Comparison of ENCODE assay signal across 1 cellular context in the genomic region with DNA sequence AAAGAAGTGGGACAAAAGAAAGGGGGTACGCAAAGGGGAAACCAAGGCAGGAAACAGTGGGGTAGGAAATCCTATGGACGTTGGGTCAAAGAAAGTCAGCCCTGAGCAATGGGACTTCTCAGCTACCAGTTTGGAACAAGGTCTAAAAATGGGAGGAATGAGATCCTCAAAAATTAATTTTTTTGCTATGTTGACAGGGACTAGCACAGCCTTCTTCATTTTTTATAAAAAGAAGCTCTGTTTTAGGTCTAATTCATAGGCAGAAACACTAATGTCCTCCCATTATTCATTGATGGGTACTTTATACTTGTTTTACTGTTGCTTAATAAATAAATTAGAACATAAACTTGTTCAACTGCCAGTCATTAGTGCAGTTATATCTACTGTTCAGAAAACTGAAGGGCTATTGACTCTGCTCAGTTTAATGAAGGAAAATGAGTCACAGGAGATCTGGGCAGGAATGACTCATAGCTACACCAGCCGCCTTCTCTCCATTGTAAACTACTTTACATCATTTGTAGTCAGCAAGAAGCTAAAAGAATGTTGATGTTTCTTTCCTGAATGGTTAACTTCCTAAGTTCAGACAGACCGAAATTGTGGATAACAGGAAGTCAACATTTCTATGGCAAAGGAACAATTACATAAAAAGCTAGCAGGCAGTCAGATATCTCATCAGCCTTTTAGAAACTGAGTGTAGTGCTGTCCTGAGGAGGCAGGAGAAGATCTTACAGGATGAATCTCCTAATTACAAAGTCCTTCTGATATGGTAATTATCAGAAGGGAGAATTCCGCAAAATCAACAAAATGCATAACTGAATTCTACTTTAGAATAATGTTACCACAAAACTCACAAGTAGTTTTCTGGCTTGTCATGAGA.
TF ChIP-seq lines count a peak whose summit lies in the region.

No MANE protein-coding gene starts in this region.

TF ChIP-seq in SK-N-SH treated with all-trans-retinoic acid at 6 μM for 48 hours, 23 proteins besides CTCF, POLR2A, EP300 and RAD21 (continued from another document):
- no peak for TF ChIP-seq CSRNP3 (CRISPR knock-in tag; IDR thresholded peaks at IDR 0.05)
- TF ChIP-seq ZFP30 (CRISPR knock-in tag; IDR thresholded peaks at IDR 0.05), result no peak
- no peak for TF ChIP-seq ARNTL (CRISPR knock-in tag; IDR thresholded peaks at IDR 0.05; ENCODE audit: borderline replicate concordance, low read depth)
- peak; percentile 70; the same call in 1 of the 2 replicates for TF ChIP-seq ZC3H10 (CRISPR knock-in tag; IDR thresholded peaks at IDR 0.05)
- no peak for TF ChIP-seq RARB (CRISPR knock-in tag; IDR thresholded peaks at IDR 0.05)
- TF ChIP-seq TOX (CRISPR knock-in tag; IDR thresholded peaks at IDR 0.05; ENCODE audit: borderline replicate concordance), result no peak
- TF ChIP-seq ZFP3 (CRISPR knock-in tag; IDR thresholded peaks at IDR 0.05), result no peak
- TF ChIP-seq, protein P1, sequence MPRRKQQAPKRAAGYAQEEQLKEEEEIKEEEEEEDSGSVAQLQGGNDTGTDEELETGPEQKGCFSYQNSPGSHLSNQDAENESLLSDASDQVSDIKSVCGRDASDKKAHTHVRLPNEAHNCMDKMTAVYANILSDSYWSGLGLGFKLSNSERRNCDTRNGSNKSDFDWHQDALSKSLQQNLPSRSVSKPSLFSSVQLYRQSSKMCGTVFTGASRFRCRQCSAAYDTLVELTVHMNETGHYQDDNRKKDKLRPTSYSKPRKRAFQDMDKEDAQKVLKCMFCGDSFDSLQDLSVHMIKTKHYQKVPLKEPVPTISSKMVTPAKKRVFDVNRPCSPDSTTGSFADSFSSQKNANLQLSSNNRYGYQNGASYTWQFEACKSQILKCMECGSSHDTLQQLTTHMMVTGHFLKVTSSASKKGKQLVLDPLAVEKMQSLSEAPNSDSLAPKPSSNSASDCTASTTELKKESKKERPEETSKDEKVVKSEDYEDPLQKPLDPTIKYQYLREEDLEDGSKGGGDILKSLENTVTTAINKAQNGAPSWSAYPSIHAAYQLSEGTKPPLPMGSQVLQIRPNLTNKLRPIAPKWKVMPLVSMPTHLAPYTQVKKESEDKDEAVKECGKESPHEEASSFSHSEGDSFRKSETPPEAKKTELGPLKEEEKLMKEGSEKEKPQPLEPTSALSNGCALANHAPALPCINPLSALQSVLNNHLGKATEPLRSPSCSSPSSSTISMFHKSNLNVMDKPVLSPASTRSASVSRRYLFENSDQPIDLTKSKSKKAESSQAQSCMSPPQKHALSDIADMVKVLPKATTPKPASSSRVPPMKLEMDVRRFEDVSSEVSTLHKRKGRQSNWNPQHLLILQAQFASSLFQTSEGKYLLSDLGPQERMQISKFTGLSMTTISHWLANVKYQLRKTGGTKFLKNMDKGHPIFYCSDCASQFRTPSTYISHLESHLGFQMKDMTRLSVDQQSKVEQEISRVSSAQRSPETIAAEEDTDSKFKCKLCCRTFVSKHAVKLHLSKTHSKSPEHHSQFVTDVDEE (CRISPR knock-in tag; IDR thresholded peaks at IDR 0.05), result no peak
- TF ChIP-seq CSDC2 (CRISPR knock-in tag; IDR thresholded peaks at IDR 0.05), result no peak
- TF ChIP-seq, protein P2, sequence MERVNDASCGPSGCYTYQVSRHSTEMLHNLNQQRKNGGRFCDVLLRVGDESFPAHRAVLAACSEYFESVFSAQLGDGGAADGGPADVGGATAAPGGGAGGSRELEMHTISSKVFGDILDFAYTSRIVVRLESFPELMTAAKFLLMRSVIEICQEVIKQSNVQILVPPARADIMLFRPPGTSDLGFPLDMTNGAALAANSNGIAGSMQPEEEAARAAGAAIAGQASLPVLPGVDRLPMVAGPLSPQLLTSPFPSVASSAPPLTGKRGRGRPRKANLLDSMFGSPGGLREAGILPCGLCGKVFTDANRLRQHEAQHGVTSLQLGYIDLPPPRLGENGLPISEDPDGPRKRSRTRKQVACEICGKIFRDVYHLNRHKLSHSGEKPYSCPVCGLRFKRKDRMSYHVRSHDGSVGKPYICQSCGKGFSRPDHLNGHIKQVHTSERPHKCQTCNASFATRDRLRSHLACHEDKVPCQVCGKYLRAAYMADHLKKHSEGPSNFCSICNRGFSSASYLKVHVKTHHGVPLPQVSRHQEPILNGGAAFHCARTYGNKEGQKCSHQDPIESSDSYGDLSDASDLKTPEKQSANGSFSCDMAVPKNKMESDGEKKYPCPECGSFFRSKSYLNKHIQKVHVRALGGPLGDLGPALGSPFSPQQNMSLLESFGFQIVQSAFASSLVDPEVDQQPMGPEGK (CRISPR knock-in tag; IDR thresholded peaks at IDR 0.05; ENCODE audit: borderline replicate concordance), result no peak
